8 cellular contexts compared by ENCODE assay signal in the genomic region with DNA sequence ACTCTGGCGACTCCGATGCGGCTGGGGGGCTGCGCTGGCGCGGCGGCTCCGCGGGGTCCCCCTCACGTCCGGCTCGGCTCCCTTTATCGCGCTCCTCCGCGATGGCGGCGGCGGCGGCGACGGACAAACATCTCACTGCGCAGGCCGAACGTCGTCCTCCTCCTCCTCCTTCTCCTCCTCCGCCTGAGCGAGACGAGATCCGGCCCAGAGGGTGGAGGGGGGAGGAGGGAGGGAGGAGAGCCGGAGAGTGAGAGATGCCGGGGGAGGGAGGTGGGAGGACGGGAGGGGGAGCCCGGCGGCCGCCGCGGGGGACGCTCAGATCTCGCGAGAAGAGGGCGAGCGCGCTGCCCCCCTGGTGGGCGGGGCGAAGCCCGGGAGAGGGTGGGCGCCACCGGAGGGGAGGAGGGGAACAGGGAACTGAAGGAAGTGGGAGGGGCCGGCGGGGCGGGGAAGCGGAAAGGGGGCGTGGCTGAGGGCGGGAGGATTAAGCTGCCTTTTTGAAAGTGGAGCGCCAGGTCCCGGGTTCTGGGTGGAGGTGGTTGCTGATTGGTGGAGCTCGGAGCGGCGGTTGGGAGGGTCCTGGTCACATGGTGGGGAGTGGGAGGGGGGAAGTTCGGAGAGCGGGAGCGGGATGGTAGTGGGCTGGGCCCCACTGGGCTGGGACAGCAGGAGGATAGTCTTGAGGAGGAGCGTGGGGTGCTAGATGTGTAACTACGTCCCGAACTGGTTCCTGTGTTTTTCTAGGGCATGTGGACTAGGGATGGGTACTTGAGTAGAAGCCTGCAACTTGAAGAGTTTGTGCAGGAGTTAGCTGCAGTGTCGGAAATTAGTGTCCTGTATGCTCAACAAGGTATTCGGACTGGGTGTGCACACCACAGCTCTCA. TPM values are rescaled to one million over a fixed set of nuclear protein-coding genes. Genes with fewer than 3 reads are reported as not detected.
DNase-seq lines count a peak whose midpoint lies in the region; ATAC-seq and TF ChIP-seq lines count a peak whose summit lies in the region.

A gene (minus strand): TSS at position 159 of the 884 bp plus-strand sequence. CDS start 354 bp downstream, outside the sequence.

- no peaks in the 10 kb centered on the region for H3K9me3 Mint-ChIP-seq in type B pancreatic cell

- peaks cover 27% of the 10 kb centered on the region for H3K4me1 ChIP-seq in adipocyte (ENCODE audit: control insufficient read depth, insufficient read depth, low read length)

- peak within 1 kb of the TSS; percentile 97 for H3K27ac Mint-ChIP-seq in type B pancreatic cell

- H3K4me3 Mint-ChIP-seq in type B pancreatic cell = peak within 1 kb of the TSS; percentile 100

- intact Hi-C loops in cardiac septum (cut with DNase I) = loop anchor here (10.0 kb wide), 1 partner anchor 631 kb away; a partner anchor contains a TSS

- DNase-seq in NCI-H1436 (lab: John Stamatoyannopoulos, UW) = peak; percentile 100
- peak; percentile 99 for DNase-seq in T follicular helper cell (ENCODE audit: low read depth)
- peak; percentile 99 for DNase-seq in adipocyte (ENCODE audit: low read depth)
- peak; percentile 100 for DNase-seq in cardiac septum (ENCODE audit: low spot score)
- peak; percentile 99 for DNase-seq in pons (ENCODE audit: low spot score)
- DNase-seq in type B pancreatic cell (ENCODE audit: extremely low spot score, unreplicated experiment) = peak; percentile 100

- peak within 1 kb of the TSS; percentile 96 for H3K9ac ChIP-seq in adipocyte (ENCODE audit: low read length)

- ATAC-seq in HG02798 (IDR thresholded peaks at IDR 0.05; ENCODE audit: poor library complexity, unreplicated experiment) = peak; percentile 82

- H3K36me3 ChIP-seq in adipocyte (ENCODE audit: control insufficient read depth, insufficient read depth, low read length, severe bottlenecking) = no peaks in the 10 kb centered on the region

- H3K4me3 ChIP-seq in GM12875 (ENCODE audit: low read depth, low read length) = peak within 1 kb of the TSS; percentile 70
- H3K4me3 ChIP-seq in adipocyte (ENCODE audit: low read length) = peak within 1 kb of the TSS; percentile 96

- H3K36me3 Mint-ChIP-seq in type B pancreatic cell = peaks cover 16% of the 10 kb centered on the region

- peaks cover 22% of the 10 kb centered on the region for H3K4me1 Mint-ChIP-seq in type B pancreatic cell (ENCODE audit: unreplicated experiment)

- no peaks in the 10 kb centered on the region for H3K27me3 ChIP-seq in adipocyte (replicated peaks; ENCODE audit: control insufficient read depth, insufficient read depth, low read length)

- no peaks in the 10 kb centered on the region for H3K9me3 ChIP-seq in adipocyte (ENCODE audit: control insufficient read depth, low read length)

- no peak for TF ChIP-seq CTCF in GM12875 (IDR thresholded peaks at IDR 0.05; ENCODE audit: borderline replicate concordance, insufficient read depth, low read depth, low read length)
- no peak for TF ChIP-seq CTCF in type B pancreatic cell (conservative IDR thresholded peaks at IDR 0.05)

- no peaks in the 10 kb centered on the region for H3K27me3 Mint-ChIP-seq in type B pancreatic cell

RNA-seq across cellular contexts. Expression of the gene that starts here (rescaled TPM):
- total RNA-seq in cardiac septum (66.0 TPM), type B pancreatic cell (ENCODE audit: low replicate concordance) (83.3 and 87.2 TPM in 2 replicates)

Comparison
In these comparisons a context has a peak if more than half of its experiments do, and no peak if none do; other contexts are left out.
1. Peak in every context shown above with its lines: DNase-seq, ATAC-seq and H3K4me3 ChIP-seq.